9 cellular contexts compared by ENCODE assay signal in the genomic region with DNA sequence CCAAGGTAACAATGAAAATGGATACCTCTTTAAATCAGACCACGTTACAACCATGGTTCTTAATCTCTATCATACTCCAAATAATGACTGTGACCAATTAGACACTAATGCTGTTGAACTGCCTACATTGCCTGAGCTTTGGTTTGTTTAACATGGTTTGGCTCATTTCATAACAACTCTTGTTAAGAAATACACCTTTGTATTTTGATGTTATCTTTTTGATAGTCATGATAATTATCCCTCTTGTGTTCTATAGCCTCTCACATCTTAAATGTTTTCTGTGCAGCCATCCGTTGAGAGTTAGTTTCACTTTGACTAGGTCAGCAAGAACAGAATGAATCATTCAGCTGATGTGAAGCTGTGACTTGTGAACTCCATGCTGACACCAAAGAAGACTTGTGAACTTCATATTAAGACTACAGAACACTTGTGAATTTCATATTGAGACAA.
DNase-seq lines count a peak whose midpoint lies in the region; ATAC-seq and TF ChIP-seq lines count a peak whose summit lies in the region.
"Had no signal": no experiment of that assay in that cellular context is flagged by ENCODE, and none has a peak within 500 bp of the region (broad histone marks: within the 10 kb centered on the region; RNA-seq: fewer than 3 reads in every experiment).

No MANE protein-coding gene starts in this region.

- H3K9me3 ChIP-seq in DOHH2 (ENCODE audit: control insufficient read depth, insufficient read depth, low read length), result no peaks in the 10 kb centered on the region

- H3K4me1 Mint-ChIP-seq in immature natural killer cell, result peaks cover 5 to 12% of the 10 kb centered on the region in 2 donors
- H3K4me1 Mint-ChIP-seq in chondrocyte (ENCODE audit: low read depth), result peaks cover 13% of the 10 kb centered on the region
- H3K4me1 Mint-ChIP-seq in WTC11, result no peaks in the 10 kb centered on the region

- DNase-seq in RPMI7951 (ENCODE audit: low read depth) (peak; percentile 44), immature natural killer cell (peak in 2 of 3 donors; percentile 2 to 6), COLO829 (ENCODE audit: low spot score) (no peak), chondrocyte (ENCODE audit: low spot score) (no peak), WTC11 (ENCODE audit: low spot score) (no peak)
- DNase-seq: left cardiac atrium had no signal

- ATAC-seq in GM19395 (IDR thresholded peaks at IDR 0.05; ENCODE audit: unreplicated experiment), result peak; percentile 100
- peak; percentile 97 for ATAC-seq in HG03280 (IDR thresholded peaks at IDR 0.05; ENCODE audit: unreplicated experiment)
- no peak for ATAC-seq in WTC11

- no peak overlapping the region for H3K4me3 ChIP-seq in DOHH2 (ENCODE audit: low read length)

- H4K20me1 ChIP-seq in DOHH2 (ENCODE audit: control insufficient read depth, insufficient read depth, low read depth, low read length), result no peaks in the 10 kb centered on the region

- TF ChIP-seq CTCF in DOHH2 (IDR thresholded peaks at IDR 0.05; ENCODE audit: low read depth, low read length, poor library complexity, severe bottlenecking) (no peak), chondrocyte (IDR thresholded peaks at IDR 0.05) (no peak), WTC11 (IDR thresholded peaks at IDR 0.05) (no peak)

- H3K27ac Mint-ChIP-seq in immature natural killer cell, result peak overlapping the region in 3 of 6 donors; percentile 2 to 81 (median 74)
- H3K27ac Mint-ChIP-seq in chondrocyte (ENCODE audit: unreplicated experiment), result no peak overlapping the region
- H3K27ac Mint-ChIP-seq in WTC11, result no peak overlapping the region

- no peak overlapping the region for H3K27ac ChIP-seq in DOHH2 (ENCODE audit: low read depth, low read length)

- H3K4me2 ChIP-seq in DOHH2 (ENCODE audit: low read length), result peak overlapping the region; percentile 13; the same call in 1 of the 2 replicates

- H3K27me3 Mint-ChIP-seq in immature natural killer cell (ENCODE audit: low read depth in 3 of 3) (peaks cover 0 to 2% (median 0%) of the 10 kb centered on the region in 3 donors), chondrocyte (ENCODE audit: low read depth) (no peaks in the 10 kb centered on the region), WTC11 (ENCODE audit: low read depth) (no peaks in the 10 kb centered on the region)

- no peaks in the 10 kb centered on the region for H3F3A ChIP-seq in DOHH2 (ENCODE audit: control insufficient read depth, insufficient read depth)

- H3K36me3 ChIP-seq in DOHH2 (ENCODE audit: control insufficient read depth, low read length), result no peaks in the 10 kb centered on the region

- H3K9me3 Mint-ChIP-seq in immature natural killer cell (peaks cover 0 to 6% (median under 1%) of the 10 kb centered on the region in 6 donors), chondrocyte (ENCODE audit: low read depth) (no peaks in the 10 kb centered on the region), WTC11 (peaks cover 10% of the 10 kb centered on the region)

- H3K4me1 ChIP-seq in DOHH2 (ENCODE audit: control insufficient read depth, low read length), result peaks cover 5% of the 10 kb centered on the region

- POLR2A ChIA-PET in WTC11 (lab: Charles Lee), result interaction anchor here (0.6 kb wide), 1 partner anchor 1187 kb away, joined by 4 read pairs; no protein-coding TSS in a partner anchor

- CTCF ChIA-PET in WTC11 (lab: Charles Lee), result no interaction called here

- no peaks in the 10 kb centered on the region for H3K27me3 ChIP-seq in DOHH2 (ENCODE audit: control insufficient read depth, low read length)

- H3K36me3 Mint-ChIP-seq in immature natural killer cell (no peaks in the 10 kb centered on the region), chondrocyte (ENCODE audit: low read depth) (no peaks in the 10 kb centered on the region), WTC11 (no peaks in the 10 kb centered on the region; the same call in 1 of the 2 replicates)

- H3K79me2 ChIP-seq in DOHH2 (ENCODE audit: control insufficient read depth, low read length), result no peaks in the 10 kb centered on the region

- H3K9me2 ChIP-seq in DOHH2 (replicated peaks; ENCODE audit: control insufficient read depth, low read length), result no peaks in the 10 kb centered on the region

- H3K4me3 Mint-ChIP-seq in immature natural killer cell (peak overlapping the region; percentile 4 to 77 (median 12)), chondrocyte (ENCODE audit: unreplicated experiment) (no peak overlapping the region), WTC11 (no peak overlapping the region)

TF ChIP-seq in WTC11, 78 proteins besides CTCF, POLR2A, EP300 and RAD21:
- no peak for TF ChIP-seq IRF2 (CRISPR knock-in tag; IDR thresholded peaks at IDR 0.05; ENCODE audit: borderline replicate concordance, low read depth)
- TF ChIP-seq ATF2 (CRISPR knock-in tag; IDR thresholded peaks at IDR 0.05; ENCODE audit: borderline replicate concordance, low read depth), result no peak
- TF ChIP-seq RORB (CRISPR knock-in tag; IDR thresholded peaks at IDR 0.05), result no peak
- no peak for TF ChIP-seq FOXP1 (CRISPR knock-in tag; IDR thresholded peaks at IDR 0.05; ENCODE audit: borderline replicate concordance)
- no peak for TF ChIP-seq ZNF512 (CRISPR knock-in tag; IDR thresholded peaks at IDR 0.05; ENCODE audit: borderline replicate concordance)
- TF ChIP-seq USF1 (CRISPR knock-in tag; IDR thresholded peaks at IDR 0.05), result no peak
- TF ChIP-seq TCF7 (CRISPR knock-in tag; IDR thresholded peaks at IDR 0.05; ENCODE audit: low read depth), result no peak
- TF ChIP-seq ATF6 (CRISPR knock-in tag; IDR thresholded peaks at IDR 0.05), result no peak
- no peak for TF ChIP-seq JAZF1 (CRISPR knock-in tag; IDR thresholded peaks at IDR 0.05)
- TF ChIP-seq ESRRA (CRISPR knock-in tag; IDR thresholded peaks at IDR 0.05; ENCODE audit: borderline replicate concordance), result no peak
- TF ChIP-seq, protein P1, sequence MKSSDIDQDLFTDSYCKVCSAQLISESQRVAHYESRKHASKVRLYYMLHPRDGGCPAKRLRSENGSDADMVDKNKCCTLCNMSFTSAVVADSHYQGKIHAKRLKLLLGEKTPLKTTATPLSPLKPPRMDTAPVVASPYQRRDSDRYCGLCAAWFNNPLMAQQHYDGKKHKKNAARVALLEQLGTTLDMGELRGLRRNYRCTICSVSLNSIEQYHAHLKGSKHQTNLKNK (CRISPR knock-in tag; IDR thresholded peaks at IDR 0.05), result no peak
- TF ChIP-seq CBFB (CRISPR knock-in tag; IDR thresholded peaks at IDR 0.05; ENCODE audit: low read depth), result no peak
TF ChIP-seq in WTC11: peak in this region for 0.

Comparison
In these comparisons a context has a peak if more than half of its experiments do, and no peak if none do; other contexts are left out.
1. DNase-seq: peak in RPMI7951 (single experiment) and immature natural killer cell (2 of 3); none in COLO829 (single experiment), chondrocyte (single experiment) and WTC11 (single experiment).
2. H3K4me3 Mint-ChIP-seq: peak in immature natural killer cell (5 of 5); none in chondrocyte (single experiment) and WTC11 (single experiment).